ENCODE assay signal across 24 cellular contexts in genomic region chr9:36132081-36132480, GRCh38. TPM values are rescaled to one million over a fixed set of nuclear protein-coding genes. Genes with fewer than 3 reads are reported as not detected.
DNase-seq lines count a peak whose midpoint lies in the region; ATAC-seq, FAIRE-seq and TF ChIP-seq lines count a peak whose summit lies in the region.
"Had no signal": no experiment of that assay in that cellular context is flagged by ENCODE, and none has a peak within 500 bp of the region (broad histone marks: within the 10 kb centered on the region; RNA-seq: fewer than 3 reads in every experiment).

No MANE protein-coding gene starts in this region.

- peak overlapping the region; percentile 6; the same call in 1 of the 3 replicates for H3K4me3 Mint-ChIP-seq in GM23338
- H3K4me3 Mint-ChIP-seq in astrocyte (ENCODE audit: unreplicated experiment): no peak overlapping the region
- no peak overlapping the region for H3K4me3 Mint-ChIP-seq in stimulated activated memory B cell treated with anti-CD40 and anti-IgM and Interleukin-4, amounts not matched to agents 10 μg/mL and 1 μg/mL and 100 μg/mL, for 72 hours
- H3K4me3 Mint-ChIP-seq: activated CD4-positive, alpha-beta T cell treated with anti-CD3 and anti-CD28 coated beads, Interleukin-2, amount 10 ng/mL, durations not matched to agents 24 days and 14 days had no signal

- H3K36me3 Mint-ChIP-seq in GM23338 (ENCODE audit: low read depth) (no peaks in the 10 kb centered on the region), astrocyte (ENCODE audit: low read depth, unreplicated experiment) (peaks cover under 1% of the 10 kb centered on the region)
- no peaks in the 10 kb centered on the region for H3K36me3 Mint-ChIP-seq in stimulated activated memory B cell treated with anti-CD40 and anti-IgM and Interleukin-4, amounts not matched to agents 10 μg/mL and 1 μg/mL and 100 μg/mL, for 72 hours

- H3K36me3 ChIP-seq in GM23338 (ENCODE audit: insufficient read depth) (no peaks in the 10 kb centered on the region), astrocyte (ENCODE audit: insufficient read depth, low read length) (no peaks in the 10 kb centered on the region), smooth muscle cell (ENCODE audit: low read depth) (no peaks in the 10 kb centered on the region)

- H3K4me3 ChIP-seq in GM23338 (peak overlapping the region; percentile 36; the same call in 1 of the 2 replicates), astrocyte (ENCODE audit: insufficient read depth, low read depth, low read length) (no peak overlapping the region), fibroblast of pulmonary artery (replicated peaks; ENCODE audit: low read depth, low read length) (no peak overlapping the region), smooth muscle cell (no peak overlapping the region)
- H3K4me3 ChIP-seq: dorsolateral prefrontal cortex, GM12878, mucosa of descending colon had no signal

- H3K27me3 ChIP-seq in GM23338 (ENCODE audit: insufficient read depth) (peaks cover 56% of the 10 kb centered on the region), astrocyte (ENCODE audit: insufficient read depth, low read length) (no peaks in the 10 kb centered on the region), smooth muscle cell (ENCODE audit: low read depth) (no peaks in the 10 kb centered on the region)
- H3K27me3 ChIP-seq: dorsolateral prefrontal cortex had no signal

- H3K4me1 Mint-ChIP-seq in GM23338 (peaks cover 20% of the 10 kb centered on the region), astrocyte (ENCODE audit: low read depth, unreplicated experiment) (peaks cover 7% of the 10 kb centered on the region)
- peaks cover 26% of the 10 kb centered on the region for H3K4me1 Mint-ChIP-seq in stimulated activated memory B cell treated with anti-CD40 and anti-IgM and Interleukin-4, amounts not matched to agents 10 μg/mL and 1 μg/mL and 100 μg/mL, for 72 hours

- H3K27ac Mint-ChIP-seq in GM23338: no peak overlapping the region
- H3K27ac Mint-ChIP-seq in astrocyte (ENCODE audit: unreplicated experiment): no peak overlapping the region
- H3K27ac Mint-ChIP-seq in stimulated activated memory B cell treated with anti-CD40 and anti-IgM and Interleukin-4, amounts not matched to agents 10 μg/mL and 1 μg/mL and 100 μg/mL, for 72 hours: no peak overlapping the region
- H3K27ac Mint-ChIP-seq: activated CD4-positive, alpha-beta T cell treated with anti-CD3 and anti-CD28 coated beads, Interleukin-2, amount 10 ng/mL, durations not matched to agents 24 days and 14 days had no signal

- ATAC-seq in GM23338: no peak
- no peak for ATAC-seq in stimulated activated memory B cell treated with anti-CD40 and anti-IgM and Interleukin-4, amounts not matched to agents 10 μg/mL and 1 μg/mL and 100 μg/mL, for 72 hours
- no peak for ATAC-seq in SK-N-SH treated with all-trans-retinoic acid at 6 μM for 48 hours
- no peak for ATAC-seq in GM19467 (IDR thresholded peaks at IDR 0.05; ENCODE audit: unreplicated experiment)
- ATAC-seq: GM12878, left cardiac atrium, mucosa of descending colon, right cardiac atrium had no signal

- H3K79me2 ChIP-seq in GM23338 (replicated peaks; ENCODE audit: insufficient read depth) (no peaks in the 10 kb centered on the region), astrocyte (ENCODE audit: insufficient read depth, low read length) (peaks cover 3% of the 10 kb centered on the region), smooth muscle cell (ENCODE audit: low read depth) (peaks cover 5% of the 10 kb centered on the region)

- WGBS in smooth muscle cell (ENCODE audit: low lambda C conversion rate): 47% methylated on average over 3 of the region's 3 CpGs

- H3K9me2 ChIP-seq in GM23338 (ENCODE audit: insufficient read depth): no peaks in the 10 kb centered on the region

- peaks cover 21% of the 10 kb centered on the region for H3K4me1 ChIP-seq in GM23338 (ENCODE audit: insufficient read depth)
- H3K4me1 ChIP-seq in astrocyte (ENCODE audit: insufficient read depth, low read length): peaks cover 10% of the 10 kb centered on the region
- H3K4me1 ChIP-seq in smooth muscle cell (ENCODE audit: low read depth): peaks cover 6% of the 10 kb centered on the region

- no peaks in the 10 kb centered on the region; the same call in 1 of the 2 replicates for H4K20me1 ChIP-seq in GM23338 (replicated peaks; ENCODE audit: insufficient read depth)
- peaks cover 2% of the 10 kb centered on the region for H4K20me1 ChIP-seq in astrocyte (ENCODE audit: insufficient read depth, low read length)
- H4K20me1 ChIP-seq in smooth muscle cell (ENCODE audit: low read depth): no peaks in the 10 kb centered on the region

- H2AFZ ChIP-seq in GM23338 (0 out of 2 replicates have a peak overlapping the region, but pooled peaks have one; percentile 80), astrocyte (ENCODE audit: low read depth, low read length) (no peak overlapping the region), smooth muscle cell (ENCODE audit: low read depth) (no peak overlapping the region)

- no peak for DNase-seq in GM23338 (ENCODE audit: low spot score)
- peak; percentile 45 for DNase-seq in astrocyte (ENCODE audit: low read depth)
- peak; percentile 64 for DNase-seq in fibroblast of pulmonary artery (ENCODE audit: low read depth)
- no peak for DNase-seq in smooth muscle cell (lab: John Stamatoyannopoulos, UW; ENCODE audit: unreplicated experiment)
- no peak for DNase-seq in NCI-H1694 treated with DMSO at 0.1 percent for 48 hours (lab: John Stamatoyannopoulos, UW)
- DNase-seq: activated CD4-positive, alpha-beta T cell treated with anti-CD3 and anti-CD28 coated beads, Interleukin-2, amount 10 ng/mL, durations not matched to agents 24 days and 14 days; activated gamma-delta T cell treated with Interleukin-2 at 50 U/mL for 16 hours; foreskin melanocyte; GOT3; KBM-7; left cardiac atrium; mucosa of descending colon; NCI-H1417; NCI-H2171 treated with DMSO at 0.1 percent for 48 hours; nucleus accumbens; right cardiac atrium; SW 1271 had no signal

- H3K9me3 ChIP-seq in astrocyte (ENCODE audit: insufficient read depth, low read depth, low read length): no peaks in the 10 kb centered on the region
- H3K9me3 ChIP-seq in smooth muscle cell (replicated peaks; ENCODE audit: low read depth): no peaks in the 10 kb centered on the region
- H3K9me3 ChIP-seq: mucosa of descending colon had no signal

- H3K4me2 ChIP-seq in GM23338 (peak overlapping the region; percentile 72), astrocyte (ENCODE audit: low read length) (no peak overlapping the region), smooth muscle cell (no peak overlapping the region)

- H3K9me3 Mint-ChIP-seq in GM23338 (no peaks in the 10 kb centered on the region; the same call in 2 of the 3 replicates), astrocyte (ENCODE audit: unreplicated experiment) (peaks cover 3% of the 10 kb centered on the region)
- no peaks in the 10 kb centered on the region for H3K9me3 Mint-ChIP-seq in stimulated activated memory B cell treated with anti-CD40 and anti-IgM and Interleukin-4, amounts not matched to agents 10 μg/mL and 1 μg/mL and 100 μg/mL, for 72 hours
- H3K9me3 Mint-ChIP-seq: activated CD4-positive, alpha-beta T cell treated with anti-CD3 and anti-CD28 coated beads, Interleukin-2, amount 10 ng/mL, durations not matched to agents 24 days and 14 days had no signal

- no peak for FAIRE-seq in astrocyte (lab: Jason Lieb, UNC)
- FAIRE-seq: G401.6, GM12878, TTC549 had no signal

- H3K9ac ChIP-seq in astrocyte (ENCODE audit: low read length): no peak overlapping the region
- no peak overlapping the region for H3K9ac ChIP-seq in smooth muscle cell (ENCODE audit: low read depth)

- no peak overlapping the region for H3K27ac ChIP-seq in GM23338 (ENCODE audit: low read depth)
- H3K27ac ChIP-seq in astrocyte (ENCODE audit: low read depth, low read length): no peak overlapping the region
- H3K27ac ChIP-seq in smooth muscle cell (ENCODE audit: low read depth): peak overlapping the region; percentile 31
- H3K27ac ChIP-seq: dorsolateral prefrontal cortex had no signal

- H3K27me3 Mint-ChIP-seq in GM23338 (ENCODE audit: insufficient read depth, low read depth, poor library complexity) (peaks cover 42% of the 10 kb centered on the region), astrocyte (ENCODE audit: low read depth, unreplicated experiment) (no peaks in the 10 kb centered on the region)
- no peaks in the 10 kb centered on the region for H3K27me3 Mint-ChIP-seq in stimulated activated memory B cell treated with anti-CD40 and anti-IgM and Interleukin-4, amounts not matched to agents 10 μg/mL and 1 μg/mL and 100 μg/mL, for 72 hours

- TF ChIP-seq CTCF in GM23338 (conservative IDR thresholded peaks at IDR 0.05; ENCODE audit: low read depth in 2 of 2) (no peak), astrocyte (IDR thresholded peaks at IDR 0.05; ENCODE audit: insufficient read depth, low read depth, low read length) (no peak), fibroblast of pulmonary artery (IDR thresholded peaks at IDR 0.05; ENCODE audit: low read length, missing control alignments) (no peak), smooth muscle cell (IDR thresholded peaks at IDR 0.05; ENCODE audit: borderline replicate concordance, insufficient read depth, poor library complexity, severe bottlenecking) (no peak)

- H3F3A ChIP-seq in GM23338 (replicated peaks; ENCODE audit: low read depth) (peaks cover 7% of the 10 kb centered on the region; the same call in 1 of the 2 replicates), smooth muscle cell (ENCODE audit: low read depth) (peaks cover 3% of the 10 kb centered on the region)

TF ChIP-seq in GM23338, 12 proteins besides CTCF, POLR2A, EP300 and RAD21 (continues in another document):
- TF ChIP-seq CREB1 (CRISPR knock-in tag; IDR thresholded peaks at IDR 0.05; ENCODE audit: low read depth) (no peak), NANOG (IDR thresholded peaks at IDR 0.05; ENCODE audit: borderline replicate concordance) (no peak)

TF ChIP-seq in SK-N-SH treated with all-trans-retinoic acid at 6 μM for 48 hours, 23 proteins besides CTCF, POLR2A, EP300 and RAD21 (continues in another document):
- TF ChIP-seq SNAI2 (CRISPR knock-in tag; IDR thresholded peaks at IDR 0.05) (no peak), ZFP3 (CRISPR knock-in tag; IDR thresholded peaks at IDR 0.05) (no peak), BACH2 (CRISPR knock-in tag; IDR thresholded peaks at IDR 0.05; ENCODE audit: borderline replicate concordance) (no peak), ZNF70 (CRISPR knock-in tag; IDR thresholded peaks at IDR 0.05) (no peak), RARB (CRISPR knock-in tag; IDR thresholded peaks at IDR 0.05) (no peak)

RNA-seq across cellular contexts. Expression of gene GLIPR2, which starts 4.5 kb away (rescaled TPM):
- total RNA-seq in GM23338 (2014; rRNA removed; shearing (Covaris generic)): 4.4 and 5.1 TPM in 2 replicates
- polyA plus RNA-seq in GM23338 (2016; fragmentation: Nextera tagmentation; extraction: Ambion mirVana) (5.7 and 7.0 TPM in 2 replicates), smooth muscle cell (91.1 and 121 TPM in 2 replicates)
- total RNA-seq in astrocyte (150 and 157 TPM in 2 replicates), smooth muscle cell (30.7 and 35.8 TPM in 2 replicates)

RNA-seq across cellular contexts. Expression of gene CCIN, which starts 37.1 kb away (rescaled TPM):
- total RNA-seq in GM23338 (2014; rRNA removed; shearing (Covaris generic)): 0.14 TPM in 1 of 2 replicates, not detected in the other
- not detected in 2 replicates for polyA plus RNA-seq in GM23338 (2016; fragmentation: Nextera tagmentation; extraction: Ambion mirVana)
- total RNA-seq in astrocyte: 1.1 and 1.9 TPM in 2 replicates
- total RNA-seq in smooth muscle cell: 0.31 TPM in 1 of 2 replicates, not detected in the other
- polyA plus RNA-seq in smooth muscle cell: 0.14 and 1.3 TPM in 2 replicates
- total RNA-seq: activated CD4-positive, alpha-beta T cell treated with anti-CD3 and anti-CD28 coated beads, Interleukin-2, amount 10 ng/mL, durations not matched to agents 24 days and 14 days; GM12878; left cardiac atrium had no signal
- polyA plus RNA-seq: GM12878 had no signal

RNA-seq across cellular contexts. Expression of gene CLTA, which starts 58.6 kb away (rescaled TPM):
- 259 and 288 TPM in 2 replicates for total RNA-seq in GM23338 (2014; rRNA removed; shearing (Covaris generic))
- 223 and 229 TPM in 2 replicates for polyA plus RNA-seq in GM23338 (2016; fragmentation: Nextera tagmentation; extraction: Ambion mirVana)
- total RNA-seq in astrocyte: 386 and 424 TPM in 2 replicates
- 226 and 246 TPM in 2 replicates for total RNA-seq in smooth muscle cell
- polyA plus RNA-seq in smooth muscle cell: 206 and 239 TPM in 2 replicates

Comparison
In these comparisons a context has a peak if more than half of its experiments do, and no peak if none do; other contexts are left out.
1. DNase-seq: peak in astrocyte (single experiment) and fibroblast of pulmonary artery (single experiment); none in GM23338 (single experiment), smooth muscle cell (single experiment) and NCI-H1694 treated with DMSO at 0.1 percent for 48 hours (single experiment).